In genomic region chr1:2226525-2227340, GRCh38 we compare ENCODE assay signal across 8 cellular contexts. TPM values are rescaled to one million over a fixed set of nuclear protein-coding genes. Genes with fewer than 3 reads are reported as not detected.
A peak's percentile ranks its signal among the peaks of the same experiment; 100 is the strongest.
DNase-seq lines count a peak whose midpoint lies in the region; ATAC-seq, FAIRE-seq and TF ChIP-seq lines count a peak whose summit lies in the region.

No MANE protein-coding gene starts in this region.

- H4K20me1 ChIP-seq in K562 (replicated peaks; ENCODE audit: control insufficient read depth, insufficient read depth, low read length): peaks cover 31% of the 10 kb centered on the region

- TF ChIP-seq RAD21 in K562 (CRISPR knock-in tag; conservative IDR thresholded peaks at IDR 0.05 in 1 of 2, IDR thresholded peaks at IDR 0.05 in 1 of 2): no peak

- H3K9me3 ChIP-seq in K562 (replicated peaks; ENCODE audit: control insufficient read depth, insufficient read depth, low read depth, low read length) (no peaks in the 10 kb centered on the region), left lung (no peaks in the 10 kb centered on the region), thymus (ENCODE audit: control insufficient read depth) (no peaks in the 10 kb centered on the region)

- H3K4me1 ChIP-seq in K562 (replicated peaks in 1 of 2; ENCODE audit: control insufficient read depth in 2 of 2, insufficient read depth in 2 of 2, low read length in 2 of 2) (peaks cover 11 to 51% of the 10 kb centered on the region in 2 experiments), left lung (peaks cover 5 to 39% of the 10 kb centered on the region in 2 donors), thymus (ENCODE audit: control insufficient read depth, insufficient read depth, low read length) (peaks cover 19% of the 10 kb centered on the region)

- peak overlapping the region; percentile 98 to 100; a peak in 3 of 4 replicates for H3K9ac ChIP-seq in K562 (ENCODE audit: insufficient read depth in 1 of 2, low read depth in 2 of 2, low read length in 2 of 2)

- H3K4me3 ChIP-seq in K562: peak overlapping the region; percentile 70
- peak overlapping the region; percentile 46 to 51 for H3K4me3 ChIP-seq in left lung
- H3K4me3 ChIP-seq in thymus (ENCODE audit: low read length): peak overlapping the region; percentile 73

- 31% methylated on average over 61 of the region's 72 CpGs for WGBS in K562 (ENCODE audit: insufficient coverage, low coverage, missing lambda C conversion rate)
- 30% methylated on average over 72 of the region's 72 CpGs for WGBS in thymus

- POLR2A ChIA-PET in K562 (lab: Yijun Ruan, JAX): interaction anchor here (1.5 kb wide), 1 partner anchor 18 kb away, joined by 6 read pairs; no protein-coding TSS in a partner anchor

- H3K27me3 ChIP-seq in K562 (ENCODE audit: control insufficient read depth in 2 of 2, insufficient read depth in 2 of 2, low read length in 2 of 2) (no peaks in the 10 kb centered on the region), left lung (peaks cover 0 to 9% of the 10 kb centered on the region in 2 donors), thymus (ENCODE audit: control insufficient read depth, insufficient read depth) (peaks cover 21% of the 10 kb centered on the region)

- CTCF ChIA-PET in K562 (lab: Yijun Ruan, JAX; ENCODE audit: low intra/inter-chr PET ratio): no interaction called here

- TF ChIP-seq POLR2A in K562 (conservative IDR thresholded peaks at IDR 0.05): no peak

- peaks cover 5% of the 10 kb centered on the region; the same call in 1 of the 3 replicates for H3K36me3 ChIP-seq in K562 (ENCODE audit: control insufficient read depth, insufficient read depth, low read length)
- H3K36me3 ChIP-seq in left lung: no peaks in the 10 kb centered on the region
- no peaks in the 10 kb centered on the region for H3K36me3 ChIP-seq in thymus (ENCODE audit: control insufficient read depth, insufficient read depth)

- BruUV-seq in K562 (replicated peaks; lab: Mats Ljungman, UMichigan): TSS peak; percentile 83

- TF ChIP-seq CTCF in C4-2B (conservative IDR thresholded peaks at IDR 0.05) (no peak), K562 (IDR thresholded peaks at IDR 0.05 in 2 of 3, conservative IDR thresholded peaks at IDR 0.05 in 1 of 3; ENCODE audit: insufficient read depth in 2 of 3, low read depth in 1 of 3, low read length in 3 of 3) (no peak), left lung (IDR thresholded peaks at IDR 0.05) (no peak)

- no peak for FAIRE-seq in K562 (lab: Jason Lieb, UNC)

- no peak for TF ChIP-seq EP300 in K562 (IDR thresholded peaks at IDR 0.05; ENCODE audit: low read length)

- peak overlapping the region; percentile 93 for H3K27ac ChIP-seq in C4-2B
- peak overlapping the region; percentile 99 for H3K27ac ChIP-seq in K562 (ENCODE audit: extremely low read depth, low read depth, low read length)
- peak overlapping the region; percentile 95 to 98 for H3K27ac ChIP-seq in left lung
- H3K27ac ChIP-seq in thymus (ENCODE audit: low read depth): peak overlapping the region; percentile 96

- H3K79me2 ChIP-seq in K562 (ENCODE audit: control insufficient read depth, insufficient read depth, low read length): peaks cover 36% of the 10 kb centered on the region

- ATAC-seq in HG02970 (IDR thresholded peaks at IDR 0.05; ENCODE audit: low FRiP score, unreplicated experiment) (peak; percentile 0), K562 (no peak), left lung (no peak)

- peak overlapping the region; percentile 94 for H3K4me2 ChIP-seq in K562 (ENCODE audit: insufficient read depth, low read length)

- intact Hi-C loops in K562 (cut with micrococcal nuclease) (loop anchor here (2.0 to 10.0 kb wide), 2 partner anchors 22 to 922 kb away; partner anchors contain the start of genes ACAP3 and PUSL1), left lung (cut with DNase I) (no loop called here)

- in situ Hi-C loops in K562 (cut with MboI): no loop called here

- H2AFZ ChIP-seq in K562 (ENCODE audit: low read depth, low read length): peak overlapping the region; percentile 96

- H3K9me1 ChIP-seq in K562 (ENCODE audit: control insufficient read depth, insufficient read depth, low read length): peaks cover 10% of the 10 kb centered on the region

- DNase-seq in K562 (ENCODE audit: extremely low read depth in 1 of 4, low spot score in 3 of 4): peak in 1 of 4 experiments; percentile 66
- DNase-seq in left lung: peak in 1 of 2 donors; percentile 86
- DNase-seq in NCI-H526 treated with DMSO at 0.1 percent for 48 hours (lab: John Stamatoyannopoulos, UW): no peak
- DNase-seq in NCI-H2029 (lab: John Stamatoyannopoulos, UW): no peak
- no peak for DNase-seq in NOMO-1 treated with DMSO at 0.1 percent for 48 hours (lab: John Stamatoyannopoulos, UW; ENCODE audit: unreplicated experiment)

TF ChIP-seq in K562, 482 proteins besides CTCF, POLR2A, EP300 and RAD21 (continues in another document):
- TF ChIP-seq CBX8 (IDR thresholded peaks at IDR 0.05; ENCODE audit: borderline replicate concordance, extremely low read depth, low read depth, low read length, poor library complexity, severe bottlenecking): no peak
- no peak for TF ChIP-seq ZC3H8 (IDR thresholded peaks at IDR 0.05)
- TF ChIP-seq ZBTB7A (IDR thresholded peaks at IDR 0.05; ENCODE audit: borderline replicate concordance, control insufficient read depth, low read depth, low read length): peak; percentile 86
- TF ChIP-seq, protein P1, sequence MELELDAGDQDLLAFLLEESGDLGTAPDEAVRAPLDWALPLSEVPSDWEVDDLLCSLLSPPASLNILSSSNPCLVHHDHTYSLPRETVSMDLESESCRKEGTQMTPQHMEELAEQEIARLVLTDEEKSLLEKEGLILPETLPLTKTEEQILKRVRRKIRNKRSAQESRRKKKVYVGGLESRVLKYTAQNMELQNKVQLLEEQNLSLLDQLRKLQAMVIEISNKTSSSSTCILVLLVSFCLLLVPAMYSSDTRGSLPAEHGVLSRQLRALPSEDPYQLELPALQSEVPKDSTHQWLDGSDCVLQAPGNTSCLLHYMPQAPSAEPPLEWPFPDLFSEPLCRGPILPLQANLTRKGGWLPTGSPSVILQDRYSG (tag; conservative IDR thresholded peaks at IDR 0.05; ENCODE audit: low read depth): no peak
- TF ChIP-seq ZNF232 (CRISPR knock-in tag; IDR thresholded peaks at IDR 0.05): 0 out of 2 replicates have a peak, but pooled peaks have one; percentile 20
- 0 out of 4 replicates have a peak, but pooled peaks of 1 of the 2 experiments have one; percentile 6 for TF ChIP-seq MAZ (CRISPR knock-in tag; conservative IDR thresholded peaks at IDR 0.05 in 1 of 2, IDR thresholded peaks at IDR 0.05 in 1 of 2)
- TF ChIP-seq NR2C2 (CRISPR knock-in tag; IDR thresholded peaks at IDR 0.05): peak; percentile 51; the same call in 1 of the 2 replicates
- TF ChIP-seq NR2C2 (tag; IDR thresholded peaks at IDR 0.05): peak; percentile 71
- TF ChIP-seq SMAD2 (IDR thresholded peaks at IDR 0.05; ENCODE audit: low read depth, low read length): no peak
- 0 out of 4 replicates have a peak, but pooled peaks of 1 of the 2 experiments have one; percentile 14 for TF ChIP-seq SIN3A (IDR thresholded peaks at IDR 0.05; ENCODE audit: borderline replicate concordance in 2 of 2, control insufficient read depth in 1 of 2, low read depth in 2 of 2, low read length in 2 of 2)
- TF ChIP-seq FIP1L1 (IDR thresholded peaks at IDR 0.05; ENCODE audit: low read depth, low read length, poor library complexity, severe bottlenecking): peak; percentile 32
- TF ChIP-seq ZNF79 (CRISPR knock-in tag; IDR thresholded peaks at IDR 0.05; ENCODE audit: low read depth): no peak

RNA-seq across cellular contexts. Expression of gene SKI, which starts 1.4 kb away (rescaled TPM):
- 25.0 and 40.0 TPM in 2 replicates for total RNA-seq in K562 (2011; cell fraction: chromatin; rRNA removed; ENCODE audit: low replicate concordance)
- 28.2 and 34.2 TPM in 2 replicates for total RNA-seq in K562 (2011; cell fraction: nucleolus; rRNA removed)
- total RNA-seq in K562 (2011; cell fraction: nucleoplasm; rRNA removed): 21.0 and 24.4 TPM in 2 replicates
- total RNA-seq in K562 (2014; rRNA removed): 10.8 and 16.6 TPM in 2 replicates
- 2.8 and 3.2 TPM in 2 replicates for total RNA-seq in K562 (2014; rRNA removed; fragmentation: Illumina TruSeq; extraction: Trizol)
- total RNA-seq in K562 (2015; rRNA removed; fragmentation: Illumina TruSeq; extraction: Trizol): 4.6 and 5.6 TPM in 2 replicates
- total RNA-seq in K562 (2021): 55.4 and 60.5 TPM in 2 replicates
- 3.1 and 4.6 TPM in 2 replicates for polyA plus RNA-seq in K562 (2011; rRNA removed)
- polyA plus RNA-seq in K562 (2011; cell fraction: cytosol; rRNA removed): 3.6 and 6.1 TPM in 2 replicates
- polyA plus RNA-seq in K562 (2011; cell fraction: nucleus; rRNA removed): 8.6 and 16.4 TPM in 2 replicates
- 13.2 and 13.6 TPM in 2 replicates for polyA plus RNA-seq in K562 (2012)
- 15.8 and 21.4 TPM in 2 replicates for polyA plus RNA-seq in K562 (2014; fragmentation: Illumina TruSeq; extraction: Trizol)
- polyA plus RNA-seq in K562 (2014; fragmentation: Nextera tagmentation; extraction: Ambion mirVana): under 1 TPM; 0.10 to 0.39 TPM
- polyA plus RNA-seq in K562 (2014; rRNA removed): 16.4 and 17.0 TPM in 2 replicates
- 2.7 and 4.6 TPM in 2 replicates for polyA minus RNA-seq in K562 (2011; rRNA and poly(A)+ RNA removed)
- polyA minus RNA-seq in K562 (2011; cell fraction: cytosol; rRNA and poly(A)+ RNA removed): 20.6 and 21.9 TPM in 2 replicates
- 8.6 and 10.9 TPM in 2 replicates for polyA minus RNA-seq in K562 (2011; cell fraction: nucleus; rRNA and poly(A)+ RNA removed)
- total RNA-seq in left lung: 10 to 100 TPM; 75.8 to 89.0 TPM
- 16.4 TPM for polyA plus RNA-seq in thymus

RNA-seq across cellular contexts. Expression of gene FAAP20, which starts 32.2 kb away (rescaled TPM):
- total RNA-seq in K562 (2011; cell fraction: chromatin; rRNA removed; ENCODE audit: low replicate concordance): 32.5 and 87.9 TPM in 2 replicates
- 57.6 and 57.7 TPM in 2 replicates for total RNA-seq in K562 (2011; cell fraction: nucleolus; rRNA removed)
- total RNA-seq in K562 (2011; cell fraction: nucleoplasm; rRNA removed): 37.4 and 38.2 TPM in 2 replicates
- total RNA-seq in K562 (2014; rRNA removed): 74.4 and 79.5 TPM in 2 replicates
- total RNA-seq in K562 (2014; rRNA removed; fragmentation: Illumina TruSeq; extraction: Trizol): 4.5 and 5.2 TPM in 2 replicates
- total RNA-seq in K562 (2015; rRNA removed; fragmentation: Illumina TruSeq; extraction: Trizol): 13.7 and 15.9 TPM in 2 replicates
- total RNA-seq in K562 (2021): 142 TPM in 2 replicates
- 9.9 and 13.5 TPM in 2 replicates for polyA plus RNA-seq in K562 (2011; rRNA removed)
- 19.5 and 92.5 TPM in 2 replicates for polyA plus RNA-seq in K562 (2011; cell fraction: cytosol; rRNA removed)
- polyA plus RNA-seq in K562 (2011; cell fraction: nucleus; rRNA removed): 23.2 and 44.5 TPM in 2 replicates
- 74.5 and 114 TPM in 2 replicates for polyA plus RNA-seq in K562 (2012)
- polyA plus RNA-seq in K562 (2014; fragmentation: Illumina TruSeq; extraction: Trizol): 8.4 and 22.6 TPM in 2 replicates
- 1 to 10 TPM in 1 of 2 experiments, under 1 TPM in 1; 0.58 to 1.0 TPM for polyA plus RNA-seq in K562 (2014; fragmentation: Nextera tagmentation; extraction: Ambion mirVana)
- 143 and 153 TPM in 2 replicates for polyA plus RNA-seq in K562 (2014; rRNA removed)
- polyA minus RNA-seq in K562 (2011; rRNA and poly(A)+ RNA removed): 3.3 and 3.9 TPM in 2 replicates
- 16.1 and 25.8 TPM in 2 replicates for polyA minus RNA-seq in K562 (2011; cell fraction: cytosol; rRNA and poly(A)+ RNA removed)
- polyA minus RNA-seq in K562 (2011; cell fraction: nucleus; rRNA and poly(A)+ RNA removed): 10.0 and 14.0 TPM in 2 replicates
- total RNA-seq in left lung: 10 to 100 TPM; 51.6 to 69.7 TPM
- polyA plus RNA-seq in thymus: 125 TPM
